Comparison of ENCODE assay signal across 11 cellular contexts in the genomic region with DNA sequence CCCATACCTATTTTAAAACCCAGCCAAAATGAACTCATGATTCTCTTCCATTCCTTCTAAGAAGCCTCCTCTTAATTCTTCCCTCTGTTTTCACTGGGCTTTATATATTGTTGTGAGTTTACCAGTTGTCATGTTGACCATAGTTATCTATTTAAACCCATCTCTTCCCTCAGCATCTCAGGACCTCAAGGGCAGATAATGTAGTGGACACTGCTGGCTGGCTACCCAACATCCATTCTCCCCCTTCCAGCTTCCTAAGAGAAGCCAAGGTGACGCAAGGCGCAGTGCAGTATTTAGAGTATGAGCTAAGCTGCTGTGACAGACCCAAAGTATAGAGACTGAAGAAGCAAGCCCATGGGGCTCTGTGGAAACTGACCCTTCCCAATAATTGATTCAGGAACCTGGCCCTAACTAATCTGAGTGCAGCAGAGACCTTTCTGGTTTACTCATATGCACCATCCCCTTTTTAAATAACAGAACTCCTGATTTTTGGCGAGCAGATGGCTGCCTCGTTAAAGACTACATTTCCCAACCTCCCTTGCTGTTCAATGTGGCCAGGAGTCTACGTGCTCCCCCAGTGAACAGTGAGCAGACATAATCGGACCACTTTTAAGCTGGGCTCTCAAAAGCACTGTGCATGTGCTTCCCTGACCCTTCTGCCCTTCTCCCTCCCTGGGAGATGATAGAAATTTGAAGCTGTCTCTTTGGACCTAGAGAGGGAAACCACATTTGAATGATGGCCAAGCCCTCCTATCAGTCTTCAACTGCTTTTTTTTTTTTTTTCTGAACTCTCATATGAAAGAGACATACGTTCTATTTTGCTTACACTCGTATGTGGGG. TPM values are rescaled to one million over a fixed set of nuclear protein-coding genes. Genes with fewer than 3 reads are reported as not detected.
DNase-seq lines count a peak whose midpoint lies in the region; ATAC-seq and TF ChIP-seq lines count a peak whose summit lies in the region.
"Had no signal": no experiment of that assay in that cellular context is flagged by ENCODE, and none has a peak within 500 bp of the region (broad histone marks: within the 10 kb centered on the region; RNA-seq: fewer than 3 reads in every experiment).

No MANE protein-coding gene starts in this region.

- intact Hi-C loops in naive thymus-derived CD4-positive, alpha-beta T cell (cut with micrococcal nuclease) = no loop called here

- POLR2A ChIA-PET in naive thymus-derived CD4-positive, alpha-beta T cell (lab: Charles Lee) = no interaction called here

- TF ChIP-seq CTCF in GM12865 (IDR thresholded peaks at IDR 0.05; ENCODE audit: insufficient read depth, low read depth, low read length, missing control alignments) (no peak), cardiac fibroblast (IDR thresholded peaks at IDR 0.05; ENCODE audit: low read depth, low read length) (no peak)

- H3K9me3 Mint-ChIP-seq in naive thymus-derived CD4-positive, alpha-beta T cell = no peaks in the 10 kb centered on the region
- H3K9me3 Mint-ChIP-seq: memory B cell had no signal

- H3K4me1 Mint-ChIP-seq in naive thymus-derived CD4-positive, alpha-beta T cell = peaks cover 0 to 5% (median 0%) of the 10 kb centered on the region in 7 donors
- H3K4me1 Mint-ChIP-seq: memory B cell had no signal

- CTCF ChIA-PET in naive thymus-derived CD4-positive, alpha-beta T cell (lab: Charles Lee) = interaction anchor here (0.6 kb wide), 1 partner anchor 138 kb away, joined by 3 read pairs; no protein-coding TSS in a partner anchor

- no peak overlapping the region for H3K4me3 ChIP-seq in GM12865 (ENCODE audit: low read depth, low read length)
- no peak overlapping the region for H3K4me3 ChIP-seq in cardiac fibroblast (replicated peaks in 1 of 2; ENCODE audit: low read depth in 2 of 2, low read length in 2 of 2)
- no peak overlapping the region for H3K4me3 ChIP-seq in naive thymus-derived CD4-positive, alpha-beta T cell (ENCODE audit: low read length)

- peak overlapping the region in 1 of 9 donors; percentile 69 for H3K27ac Mint-ChIP-seq in naive thymus-derived CD4-positive, alpha-beta T cell
- H3K27ac Mint-ChIP-seq: memory B cell had no signal

- H3K4me1 ChIP-seq in naive thymus-derived CD4-positive, alpha-beta T cell (ENCODE audit: control insufficient read depth in 2 of 2, insufficient read depth in 2 of 2, low read length in 2 of 2) = no peaks in the 10 kb centered on the region

- H3K9me3 ChIP-seq in naive thymus-derived CD4-positive, alpha-beta T cell (ENCODE audit: control insufficient read depth in 2 of 3, low read length in 3 of 3) = no peaks in the 10 kb centered on the region

- H3K27ac ChIP-seq in naive thymus-derived CD4-positive, alpha-beta T cell (ENCODE audit: low read depth, low read length) = no peak overlapping the region
- H3K27ac ChIP-seq: KMS-11 had no signal

- ATAC-seq in GM21786 (IDR thresholded peaks at IDR 0.05; ENCODE audit: unreplicated experiment) = no peak
- no peak for ATAC-seq in naive thymus-derived CD4-positive, alpha-beta T cell
- ATAC-seq: activated CD4-positive, CD25-positive, alpha-beta regulatory T cell treated with anti-CD3 and anti-CD28 coated beads, Interleukin-2, amount 50 U/mL, for 24 hours had no signal

- H3K36me3 ChIP-seq in naive thymus-derived CD4-positive, alpha-beta T cell (ENCODE audit: control insufficient read depth in 2 of 3, insufficient read depth in 3 of 3, low read length in 3 of 3) = no peaks in the 10 kb centered on the region

- peak; percentile 44 for DNase-seq in GM12865 (ENCODE audit: low read depth)
- DNase-seq in NCI-H226 = peak; percentile 58
- peak; percentile 55 to 67 for DNase-seq in cardiac fibroblast (ENCODE audit: low read depth in 2 of 2)
- DNase-seq in myocyte (ENCODE audit: low read depth) = peak; percentile 78
- DNase-seq in stimulated activated CD4-positive, alpha-beta T cell treated with anti-CD3 and anti-CD28 coated beads, Interleukin-15, amount 100 ng/mL, for 24 hours = no peak
- DNase-seq in naive thymus-derived CD4-positive, alpha-beta T cell = no peak
- DNase-seq in amygdala (lab: John Stamatoyannopoulos, UW) = no peak

- no peak overlapping the region for H3K4me3 Mint-ChIP-seq in naive thymus-derived CD4-positive, alpha-beta T cell
- H3K4me3 Mint-ChIP-seq: memory B cell had no signal

- H3K36me3 Mint-ChIP-seq in naive thymus-derived CD4-positive, alpha-beta T cell = no peaks in the 10 kb centered on the region
- H3K36me3 Mint-ChIP-seq: memory B cell had no signal

- H3K27me3 ChIP-seq in naive thymus-derived CD4-positive, alpha-beta T cell (ENCODE audit: control insufficient read depth in 2 of 2, insufficient read depth in 2 of 2, low read length in 2 of 2) = no peaks in the 10 kb centered on the region

- H3K27me3 Mint-ChIP-seq in naive thymus-derived CD4-positive, alpha-beta T cell = peaks cover 0 to 8% (median 0%) of the 10 kb centered on the region in 5 donors

RNA-seq across cellular contexts. Expression of gene CREB3L1, which starts 28.1 kb away (rescaled TPM):
- total RNA-seq in myocyte = 19.7 and 23.6 TPM in 2 replicates
- polyA plus RNA-seq in myocyte (2012) = 123 TPM
- total RNA-seq in naive thymus-derived CD4-positive, alpha-beta T cell = not detected
- polyA plus RNA-seq in naive thymus-derived CD4-positive, alpha-beta T cell = not detected

Comparison
In these comparisons a context has a peak if more than half of its experiments do, and no peak if none do; other contexts are left out.
1. DNase-seq: peak in GM12865 (single experiment), NCI-H226 (single experiment), cardiac fibroblast (2 of 2) and myocyte (single experiment); none in stimulated activated CD4-positive, alpha-beta T cell treated with anti-CD3 and anti-CD28 coated beads, Interleukin-15, amount 100 ng/mL, for 24 hours (single experiment), naive thymus-derived CD4-positive, alpha-beta T cell (0 of 9) and amygdala (0 of 56).
2. RNA of gene CREB3L1, which starts 28.1 kb away (total RNA-seq): 19.7 to 23.6 TPM in myocyte; not detected in naive thymus-derived CD4-positive, alpha-beta T cell; every median in the first group is over 10 times any median in the second.